In the genomic region with DNA sequence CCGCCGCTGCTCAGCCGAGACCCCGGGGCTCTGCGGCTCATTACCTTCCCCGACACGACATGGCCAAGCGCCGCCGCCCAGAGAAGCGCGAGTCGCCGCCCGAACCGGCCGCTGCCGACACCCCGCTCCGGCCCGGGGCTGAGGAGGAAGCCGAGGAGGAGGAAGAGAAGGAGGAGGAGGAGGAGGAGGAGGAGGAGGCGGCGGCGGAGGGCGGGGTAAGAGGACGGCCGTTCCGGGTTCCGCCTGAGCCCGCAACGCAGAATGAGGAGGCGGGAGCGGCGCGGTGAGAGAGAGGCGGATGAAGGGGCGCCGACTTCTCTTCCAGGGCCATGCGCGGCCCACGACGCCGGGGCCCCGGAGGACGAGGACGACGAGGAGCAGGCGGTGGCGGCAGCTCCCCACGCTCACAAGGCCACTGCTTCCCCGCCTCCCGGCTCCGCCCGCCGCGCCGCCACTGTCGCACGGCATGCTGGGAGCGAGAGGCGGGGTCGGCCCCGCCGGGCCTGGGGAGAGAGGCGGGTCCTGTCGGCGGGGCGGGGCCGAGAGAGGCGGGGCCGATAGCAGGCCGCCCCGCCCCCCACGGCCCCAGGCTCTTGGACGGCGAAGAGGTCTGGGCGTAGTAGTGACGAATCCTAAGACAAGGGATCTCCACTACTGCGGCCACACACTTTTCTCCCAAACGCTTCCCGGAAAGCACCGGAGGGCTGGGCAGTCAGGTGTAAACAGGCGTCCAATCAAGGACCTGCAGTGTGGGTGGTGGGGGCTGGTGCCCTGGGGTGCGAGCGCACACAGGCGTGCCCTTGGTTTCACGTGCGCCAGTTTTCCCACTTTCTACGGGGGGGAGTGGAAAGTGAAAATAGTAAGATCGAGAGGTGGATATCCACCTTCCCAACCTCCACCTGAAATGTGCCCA, we compare ENCODE assay signal across 8 cellular contexts.
A peak's percentile ranks its signal among the peaks of the same experiment; 100 is the strongest.
DNase-seq lines count a peak whose midpoint lies in the region; ATAC-seq and TF ChIP-seq lines count a peak whose summit lies in the region.
"Not testable (repeated sequence)": the region's sequence is repeated elsewhere in the genome, so short reads cannot be mapped to it uniquely, and the experiment has no call there.

No MANE protein-coding gene starts in this region.

- H3K27me3 Mint-ChIP-seq in CD4-positive, alpha-beta T cell: not testable (repeated sequence)

- peak overlapping the region; percentile 56 for H3K4me3 ChIP-seq in HL-60 (replicated peaks; ENCODE audit: insufficient read depth, low read length)

- H3K36me3 Mint-ChIP-seq in CD4-positive, alpha-beta T cell (ENCODE audit: low read depth): peaks cover 10% of the 10 kb centered on the region

- peak overlapping the region; percentile 69 for H3K27ac ChIP-seq in CD4-positive, alpha-beta T cell (ENCODE audit: low read depth, low read length)
- H3K27ac ChIP-seq in HL-60 (replicated peaks): peak overlapping the region; percentile 63

- peak overlapping the region; percentile 89 for H3K4me3 Mint-ChIP-seq in CD4-positive, alpha-beta T cell

- H3K9me3 Mint-ChIP-seq in CD4-positive, alpha-beta T cell: not testable (repeated sequence)

- H3K27ac Mint-ChIP-seq in CD4-positive, alpha-beta T cell: peak overlapping the region; percentile 90

- CTCF ChIA-PET in CD4-positive, alpha-beta T cell (lab: Charles Lee): not testable (repeated sequence)

- not testable (repeated sequence) for H3K27me3 ChIP-seq in CD4-positive, alpha-beta T cell (ENCODE audit: control insufficient read depth, insufficient read depth, low read length); HL-60 (ENCODE audit: insufficient read depth, poor library complexity, severe bottlenecking)

- POLR2A ChIA-PET in CD4-positive, alpha-beta T cell (lab: Charles Lee): interaction anchor here (0.7 to 1.4 kb wide), 3 partner anchors 18 to 670 kb away, joined by 3 to 6 read pairs (median 5); a partner anchor contains a TSS

- H3K9me3 ChIP-seq in CD4-positive, alpha-beta T cell (ENCODE audit: control insufficient read depth, low read length): not testable (repeated sequence)

- intact Hi-C loops in CD4-positive, alpha-beta T cell (cut with DNase I, micrococcal nuclease): loop anchor here in 1 of 2 experiments (2.0 kb wide), 1 partner anchor 18 kb away; no protein-coding TSS in a partner anchor

- not testable (repeated sequence) for TF ChIP-seq CTCF in CD4-positive, alpha-beta T cell (IDR thresholded peaks at IDR 0.05); HL-60 (IDR thresholded peaks at IDR 0.05; ENCODE audit: insufficient read depth, low read length)

- peaks cover 36% of the 10 kb centered on the region for H3K4me1 Mint-ChIP-seq in CD4-positive, alpha-beta T cell (ENCODE audit: low read depth)

- ATAC-seq in CD4-positive, alpha-beta T cell (ENCODE audit: poor library complexity): peak; percentile 78
- peak; percentile 70 for ATAC-seq in GM19463 (IDR thresholded peaks at IDR 0.05; ENCODE audit: unreplicated experiment)

- peak; percentile 82 to 92 (median 88) for DNase-seq in CD4-positive, alpha-beta T cell
- DNase-seq in HL-60 (ENCODE audit: low read depth in 1 of 2, low spot score in 1 of 2) (peak; percentile 77 to 86), NK-92 (lab: John Stamatoyannopoulos, UW; ENCODE audit: unreplicated experiment) (peak; percentile 68), medulla oblongata (ENCODE audit: extremely low spot score) (peak; percentile 93)
- DNase-seq in activated CD8-positive, alpha-beta memory T cell treated with anti-CD3 and anti-CD28 coated beads for 4 hours (ENCODE audit: low read depth in 2 of 2): peak; percentile 78 to 80
- peak; percentile 83 for DNase-seq in effector CD8-positive, alpha-beta T cell (lab: John Stamatoyannopoulos, UW)
- peak; percentile 76 to 83 (median 78) for DNase-seq in stimulated activated CD4-positive, alpha-beta T cell treated with anti-CD3 and anti-CD28 coated beads, TNF-alpha, amount 100 ng/mL, for 4 hours (ENCODE audit: low read depth in 3 of 3)

Comparison
In these comparisons a context has a peak if more than half of its experiments do, and no peak if none do; other contexts are left out.
1. Peak in every context shown above with its lines: DNase-seq, ATAC-seq, H3K4me3 ChIP-seq and H3K27ac ChIP-seq.